ENCODE assay signal across 30 cellular contexts in genomic region chr1:33897092-33897725, GRCh38. TPM values are rescaled to one million over a fixed set of nuclear protein-coding genes. Genes with fewer than 3 reads are reported as not detected.
DNase-seq lines count a peak whose midpoint lies in the region; ATAC-seq and TF ChIP-seq lines count a peak whose summit lies in the region.
"Had no signal": no experiment of that assay in that cellular context is flagged by ENCODE, and none has a peak within 500 bp of the region (broad histone marks: within the 10 kb centered on the region; RNA-seq: fewer than 3 reads in every experiment).

No MANE protein-coding gene starts in this region.

- H3K36me3 ChIP-seq in heart left ventricle, result no peaks in the 10 kb centered on the region
- H3K36me3 ChIP-seq in right atrium auricular region, result no peaks in the 10 kb centered on the region
- H3K36me3 ChIP-seq in gastrocnemius medialis, result no peaks in the 10 kb centered on the region
- H3K36me3 ChIP-seq: BE2C had no signal

- H3K27ac ChIP-seq in heart left ventricle (no peak overlapping the region), coronary artery (no peak overlapping the region), right atrium auricular region (no peak overlapping the region), gastrocnemius medialis (no peak overlapping the region)
- H3K27ac ChIP-seq: 22Rv1, PC-9 had no signal

- H3K4me1 ChIP-seq in heart left ventricle (peaks cover 0 to 24% (median 0%) of the 10 kb centered on the region in 12 donors), right atrium auricular region (peaks cover 0 to 13% of the 10 kb centered on the region in 2 donors), gastrocnemius medialis (no peaks in the 10 kb centered on the region)
- H3K4me1 ChIP-seq: BE2C had no signal

- intact Hi-C loops in Right ventricle myocardium inferior (cut with DNase I), result no loop called here
- intact Hi-C loops in heart left ventricle (cut with DNase I), result no loop called here
- intact Hi-C loops in gastrocnemius medialis (cut with DNase I; ENCODE audit: low total_unique reads), result no loop called here

- H3K4me3 ChIP-seq in heart left ventricle (no peak overlapping the region), coronary artery (no peak overlapping the region), right atrium auricular region (no peak overlapping the region), gastrocnemius medialis (no peak overlapping the region)
- H3K4me3 ChIP-seq: K562, PC-9 had no signal

- peaks cover 30% of the 10 kb centered on the region for H3K27me3 Mint-ChIP-seq in stimulated activated naive CD8-positive, alpha-beta T cell treated with anti-CD3 and anti-CD28 coated beads, Interleukin-15, amount 100 ng/mL, for 72 hours
- peaks cover 4 to 31% (median 22%) of the 10 kb centered on the region in 5 donors for H3K27me3 Mint-ChIP-seq in naive thymus-derived CD8-positive, alpha-beta T cell

- TF ChIP-seq CTCF in heart left ventricle (IDR thresholded peaks at IDR 0.05) (no peak), coronary artery (IDR thresholded peaks at IDR 0.05) (no peak), right atrium auricular region (IDR thresholded peaks at IDR 0.05) (no peak), gastrocnemius medialis (IDR thresholded peaks at IDR 0.05 in 4 of 5, conservative IDR thresholded peaks at IDR 0.05 in 1 of 5) (no peak)

- H3K4me3 Mint-ChIP-seq in stimulated activated naive CD8-positive, alpha-beta T cell treated with anti-CD3 and anti-CD28 coated beads, Interleukin-15, amount 100 ng/mL, for 72 hours, result no peak overlapping the region
- no peak overlapping the region for H3K4me3 Mint-ChIP-seq in naive thymus-derived CD8-positive, alpha-beta T cell
- H3K4me3 Mint-ChIP-seq: CD14-positive monocyte; CD8-positive, alpha-beta memory T cell had no signal

- in situ Hi-C loops in gastrocnemius medialis (cut with MboI; ENCODE audit: low sequenced_read_pairs in 4 of 4), result no loop called here

- H3K27ac Mint-ChIP-seq in stimulated activated naive CD8-positive, alpha-beta T cell treated with anti-CD3 and anti-CD28 coated beads, Interleukin-15, amount 100 ng/mL, for 72 hours, result no peak overlapping the region
- no peak overlapping the region for H3K27ac Mint-ChIP-seq in naive thymus-derived CD8-positive, alpha-beta T cell
- H3K27ac Mint-ChIP-seq: CD14-positive monocyte; CD8-positive, alpha-beta memory T cell had no signal

- ATAC-seq in Right ventricle myocardium inferior (peak; percentile 54), heart left ventricle (no peak), gastrocnemius medialis (peak; percentile 30 to 50), GM18517 (IDR thresholded peaks at IDR 0.05; ENCODE audit: unreplicated experiment) (no peak)
- ATAC-seq in stimulated activated naive CD8-positive, alpha-beta T cell treated with anti-CD3 and anti-CD28 coated beads, Interleukin-15, amount 100 ng/mL, for 72 hours, result no peak
- no peak for ATAC-seq in naive thymus-derived CD8-positive, alpha-beta T cell
- ATAC-seq: K562 had no signal

- no peaks in the 10 kb centered on the region for H3K9me3 Mint-ChIP-seq in stimulated activated naive CD8-positive, alpha-beta T cell treated with anti-CD3 and anti-CD28 coated beads, Interleukin-15, amount 100 ng/mL, for 72 hours
- peaks cover 0 to 6% (median 0%) of the 10 kb centered on the region in 9 donors for H3K9me3 Mint-ChIP-seq in naive thymus-derived CD8-positive, alpha-beta T cell

- DNase-seq in Right ventricle myocardium inferior (ENCODE audit: missing footprints) (no peak), heart left ventricle (no peak), coronary artery (ENCODE audit: low spot score) (peak; percentile 53), right atrium auricular region (ENCODE audit: low spot score) (peak; percentile 57), gastrocnemius medialis (peak; percentile 18 to 51)
- DNase-seq in stimulated activated naive CD8-positive, alpha-beta T cell treated with anti-CD3 and anti-CD28 coated beads, Interleukin-15, amount 100 ng/mL, for 72 hours, result no peak
- DNase-seq in naive thymus-derived CD8-positive, alpha-beta T cell, result no peak
- DNase-seq: BE2C; CD8-positive, alpha-beta memory T cell; DMS 273 treated with DMSO at 0.1 percent for 48 hours; DMS79; Kasumi-1; MV-4-11; NCI-H1105; NCI-H146; NCI-H2029; NCI-H446 treated with DMSO at 0.1 percent for 48 hours; NCI-H526; NCI-H82; NK-92 treated with Interleukin-12 subunit alpha and Interleukin-12 subunit beta, amount 100 ng/mL, for 24 hours; PC-9; SHP77 had no signal

- H3K27me3 ChIP-seq in heart left ventricle (no peaks in the 10 kb centered on the region), right atrium auricular region (no peaks in the 10 kb centered on the region), gastrocnemius medialis (no peaks in the 10 kb centered on the region)
- H3K27me3 ChIP-seq: BE2C had no signal

- no peaks in the 10 kb centered on the region for H3K4me1 Mint-ChIP-seq in stimulated activated naive CD8-positive, alpha-beta T cell treated with anti-CD3 and anti-CD28 coated beads, Interleukin-15, amount 100 ng/mL, for 72 hours
- H3K4me1 Mint-ChIP-seq in naive thymus-derived CD8-positive, alpha-beta T cell, result no peaks in the 10 kb centered on the region
- H3K4me1 Mint-ChIP-seq: CD14-positive monocyte; CD8-positive, alpha-beta memory T cell had no signal

- no peaks in the 10 kb centered on the region for H3K9me3 ChIP-seq in heart left ventricle
- no peaks in the 10 kb centered on the region for H3K9me3 ChIP-seq in right atrium auricular region
- no peaks in the 10 kb centered on the region for H3K9me3 ChIP-seq in gastrocnemius medialis
- H3K9me3 ChIP-seq: BE2C had no signal

- H3K36me3 Mint-ChIP-seq in naive thymus-derived CD8-positive, alpha-beta T cell, result no peaks in the 10 kb centered on the region
- H3K36me3 Mint-ChIP-seq: CD14-positive monocyte; CD8-positive, alpha-beta memory T cell had no signal

- TF ChIP-seq POLR2A in heart left ventricle (IDR thresholded peaks at IDR 0.05) (no peak), gastrocnemius medialis (IDR thresholded peaks at IDR 0.05) (no peak)

- WGBS in heart left ventricle, 4 donors, result 57 to 75% (median 66%) methylated on average over 5 of the region's 5 CpGs

- POLR2A ChIA-PET in naive thymus-derived CD8-positive, alpha-beta T cell (lab: Charles Lee), result no interaction called here

RNA-seq across cellular contexts. Expression of gene HMGB4, which starts 33.3 kb away (rescaled TPM):
- total RNA-seq in Right ventricle myocardium inferior (not detected), heart left ventricle (not detected), right atrium auricular region (not detected), gastrocnemius medialis (not detected)
- not detected for polyA plus RNA-seq in heart left ventricle
- not detected for total RNA-seq in naive thymus-derived CD8-positive, alpha-beta T cell
- polyA plus RNA-seq in naive thymus-derived CD8-positive, alpha-beta T cell, result not detected
- total RNA-seq: CD8-positive, alpha-beta memory T cell; HT1080; K562; MCF 10A; PC-9; RPMI7951; SK-MEL-5 had no signal
- polyA plus RNA-seq: CD14-positive monocyte; CD8-positive, alpha-beta memory T cell; K562 had no signal

Comparison
In these comparisons a context has a peak if more than half of its experiments do, and no peak if none do; other contexts are left out.
1. ATAC-seq: peak in Right ventricle myocardium inferior (single experiment) and gastrocnemius medialis (2 of 2); none in heart left ventricle (0 of 4), stimulated activated naive CD8-positive, alpha-beta T cell treated with anti-CD3 and anti-CD28 coated beads, Interleukin-15, amount 100 ng/mL, for 72 hours (single experiment), GM18517 (single experiment) and naive thymus-derived CD8-positive, alpha-beta T cell (0 of 2).
2. DNase-seq: peak in coronary artery (single experiment), right atrium auricular region (single experiment) and gastrocnemius medialis (2 of 2); none in Right ventricle myocardium inferior (single experiment), heart left ventricle (0 of 5), stimulated activated naive CD8-positive, alpha-beta T cell treated with anti-CD3 and anti-CD28 coated beads, Interleukin-15, amount 100 ng/mL, for 72 hours (0 of 2) and naive thymus-derived CD8-positive, alpha-beta T cell (0 of 10).